ENCODE assay signal across 1 cellular context in the genomic region with DNA sequence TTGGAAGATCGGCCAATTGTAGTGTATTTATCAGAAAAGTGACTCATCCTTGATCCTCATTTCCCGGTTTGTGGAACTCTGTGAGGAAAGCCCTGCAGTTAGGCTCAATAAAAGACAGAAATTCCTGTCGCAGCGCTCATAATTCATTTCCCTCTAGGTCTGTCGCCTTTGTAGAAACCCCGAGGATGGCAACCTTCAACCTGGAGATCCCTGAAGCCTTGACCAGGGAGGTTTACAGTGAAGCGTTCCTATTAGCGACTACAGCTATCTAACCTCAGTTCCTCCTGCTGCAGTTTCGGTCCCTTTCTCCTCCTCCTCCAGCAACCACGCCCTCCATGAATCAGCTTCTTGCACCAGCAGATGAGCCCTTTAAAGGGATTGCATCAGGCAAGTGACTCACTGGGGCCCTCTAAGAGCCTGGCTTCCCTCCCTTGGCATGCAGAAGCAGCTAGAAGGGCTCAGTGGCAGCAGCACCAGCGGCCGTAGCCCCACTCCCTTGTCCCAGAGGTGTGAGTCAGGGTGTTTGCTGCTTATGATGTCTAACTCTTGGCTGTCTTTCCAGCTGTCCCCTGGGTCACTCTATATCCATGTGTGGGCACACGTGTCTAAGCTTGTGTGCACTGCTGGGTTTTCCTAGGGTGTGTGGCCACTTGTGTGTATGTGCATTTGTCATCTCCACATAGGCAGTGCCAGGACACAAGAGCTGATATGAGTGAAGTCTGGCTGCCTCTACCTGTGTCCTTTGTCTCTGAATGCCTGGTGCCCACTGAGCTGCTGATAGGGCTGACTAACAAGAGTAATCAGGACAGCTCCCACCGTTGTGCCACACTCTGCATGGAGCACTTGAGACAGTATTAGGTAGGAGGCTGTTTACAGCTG.
A peak's percentile ranks its signal among the peaks of the same experiment; 100 is the strongest.
TF ChIP-seq lines count a peak whose summit lies in the region.

No MANE protein-coding gene starts in this region.

TF ChIP-seq in HepG2, 621 proteins besides CTCF, POLR2A, EP300 and RAD21 (continued from another document):
- TF ChIP-seq, protein P1, sequence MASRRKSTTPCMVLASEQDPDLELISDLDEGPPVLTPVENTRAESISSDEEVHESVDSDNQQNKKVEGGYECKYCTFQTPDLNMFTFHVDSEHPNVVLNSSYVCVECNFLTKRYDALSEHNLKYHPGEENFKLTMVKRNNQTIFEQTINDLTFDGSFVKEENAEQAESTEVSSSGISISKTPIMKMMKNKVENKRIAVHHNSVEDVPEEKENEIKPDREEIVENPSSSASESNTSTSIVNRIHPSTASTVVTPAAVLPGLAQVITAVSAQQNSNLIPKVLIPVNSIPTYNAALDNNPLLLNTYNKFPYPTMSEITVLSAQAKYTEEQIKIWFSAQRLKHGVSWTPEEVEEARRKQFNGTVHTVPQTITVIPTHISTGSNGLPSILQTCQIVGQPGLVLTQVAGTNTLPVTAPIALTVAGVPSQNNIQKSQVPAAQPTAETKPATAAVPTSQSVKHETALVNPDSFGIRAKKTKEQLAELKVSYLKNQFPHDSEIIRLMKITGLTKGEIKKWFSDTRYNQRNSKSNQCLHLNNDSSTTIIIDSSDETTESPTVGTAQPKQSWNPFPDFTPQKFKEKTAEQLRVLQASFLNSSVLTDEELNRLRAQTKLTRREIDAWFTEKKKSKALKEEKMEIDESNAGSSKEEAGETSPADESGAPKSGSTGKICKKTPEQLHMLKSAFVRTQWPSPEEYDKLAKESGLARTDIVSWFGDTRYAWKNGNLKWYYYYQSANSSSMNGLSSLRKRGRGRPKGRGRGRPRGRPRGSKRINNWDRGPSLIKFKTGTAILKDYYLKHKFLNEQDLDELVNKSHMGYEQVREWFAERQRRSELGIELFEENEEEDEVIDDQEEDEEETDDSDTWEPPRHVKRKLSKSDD (CRISPR knock-in tag; IDR thresholded peaks at IDR 0.05; ENCODE audit: low read depth) = no peak
- TF ChIP-seq, protein P2, sequence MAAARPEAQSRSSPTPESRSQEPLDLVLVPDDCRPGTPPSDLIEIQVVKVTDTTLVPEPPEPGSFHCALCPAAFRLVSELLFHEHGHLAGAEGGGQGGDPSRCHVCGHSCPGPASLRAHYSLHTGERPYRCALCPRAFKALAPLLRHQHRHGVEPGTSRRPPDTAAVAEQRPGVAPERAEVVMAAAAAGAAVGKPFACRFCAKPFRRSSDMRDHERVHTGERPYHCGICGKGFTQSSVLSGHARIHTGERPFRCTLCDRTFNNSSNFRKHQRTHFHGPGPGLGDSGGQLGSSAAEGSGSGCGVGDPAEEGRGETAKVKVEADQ (CRISPR knock-in tag; IDR thresholded peaks at IDR 0.05; ENCODE audit: borderline replicate concordance) = no peak
- peak; percentile 68; the same call in 1 of the 2 replicates for TF ChIP-seq KLF6 (CRISPR knock-in tag; IDR thresholded peaks at IDR 0.05)
- TF ChIP-seq TOPORS (CRISPR knock-in tag; IDR thresholded peaks at IDR 0.05) = no peak
- peak; percentile 45; the same call in 1 of the 2 replicates for TF ChIP-seq ZFP90 (CRISPR knock-in tag; IDR thresholded peaks at IDR 0.05; ENCODE audit: borderline replicate concordance)
- TF ChIP-seq GTF2F1 (IDR thresholded peaks at IDR 0.05; ENCODE audit: low read length) = peak; percentile 65; the same call in 1 of the 2 replicates
- no peak for TF ChIP-seq LCORL (IDR thresholded peaks at IDR 0.05)
- TF ChIP-seq LCORL (CRISPR knock-in tag; IDR thresholded peaks at IDR 0.05) = peak; percentile 62; the same call in 1 of the 2 replicates
- peak; percentile 83; the same call in 2 of the 3 replicates for TF ChIP-seq MXI1 (IDR thresholded peaks at IDR 0.05; ENCODE audit: borderline replicate concordance, low read depth, low read length)
- no peak for TF ChIP-seq CREB1 (IDR thresholded peaks at IDR 0.05)
- peak; percentile 60; the same call in 1 of the 2 replicates for TF ChIP-seq CREB1 (CRISPR knock-in tag; IDR thresholded peaks at IDR 0.05)
- TF ChIP-seq YY1 (IDR thresholded peaks at IDR 0.05; ENCODE audit: insufficient read depth, insufficient replicate concordance, low read depth, low read length) = no peak
- peak; percentile 60 for TF ChIP-seq ELF3 (CRISPR knock-in tag; IDR thresholded peaks at IDR 0.05)
- no peak for TF ChIP-seq NR2F6 (IDR thresholded peaks at IDR 0.05)
- no peak for TF ChIP-seq NR2F6 (CRISPR knock-in tag; IDR thresholded peaks at IDR 0.05)
- TF ChIP-seq RBM39 (IDR thresholded peaks at IDR 0.05; ENCODE audit: low read depth, low read length, poor library complexity, severe bottlenecking) = no peak
- no peak for TF ChIP-seq KDM4B (CRISPR knock-in tag; IDR thresholded peaks at IDR 0.05)
- TF ChIP-seq, protein P3, sequence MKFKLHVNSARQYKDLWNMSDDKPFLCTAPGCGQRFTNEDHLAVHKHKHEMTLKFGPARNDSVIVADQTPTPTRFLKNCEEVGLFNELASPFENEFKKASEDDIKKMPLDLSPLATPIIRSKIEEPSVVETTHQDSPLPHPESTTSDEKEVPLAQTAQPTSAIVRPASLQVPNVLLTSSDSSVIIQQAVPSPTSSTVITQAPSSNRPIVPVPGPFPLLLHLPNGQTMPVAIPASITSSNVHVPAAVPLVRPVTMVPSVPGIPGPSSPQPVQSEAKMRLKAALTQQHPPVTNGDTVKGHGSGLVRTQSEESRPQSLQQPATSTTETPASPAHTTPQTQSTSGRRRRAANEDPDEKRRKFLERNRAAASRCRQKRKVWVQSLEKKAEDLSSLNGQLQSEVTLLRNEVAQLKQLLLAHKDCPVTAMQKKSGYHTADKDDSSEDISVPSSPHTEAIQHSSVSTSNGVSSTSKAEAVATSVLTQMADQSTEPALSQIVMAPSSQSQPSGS (CRISPR knock-in tag; IDR thresholded peaks at IDR 0.05) = 0 out of 2 replicates have a peak, but pooled peaks have one; percentile 19
- peak; percentile 98 for TF ChIP-seq FOSL2 (CRISPR knock-in tag; IDR thresholded peaks at IDR 0.05)
- TF ChIP-seq HES4 (CRISPR knock-in tag; IDR thresholded peaks at IDR 0.05; ENCODE audit: borderline replicate concordance) = no peak
- 0 out of 2 replicates have a peak, but pooled peaks have one; percentile 19 for TF ChIP-seq ZFP36L1 (CRISPR knock-in tag; IDR thresholded peaks at IDR 0.05)
- TF ChIP-seq NCOR1 (IDR thresholded peaks at IDR 0.05; ENCODE audit: borderline replicate concordance, low read length) = peak; percentile 72; the same call in 1 of the 2 replicates
- no peak for TF ChIP-seq ZNF577 (CRISPR knock-in tag; IDR thresholded peaks at IDR 0.05; ENCODE audit: borderline replicate concordance, low read depth)
- no peak for TF ChIP-seq ZNF121 (CRISPR knock-in tag; IDR thresholded peaks at IDR 0.05)
- TF ChIP-seq, protein P4, sequence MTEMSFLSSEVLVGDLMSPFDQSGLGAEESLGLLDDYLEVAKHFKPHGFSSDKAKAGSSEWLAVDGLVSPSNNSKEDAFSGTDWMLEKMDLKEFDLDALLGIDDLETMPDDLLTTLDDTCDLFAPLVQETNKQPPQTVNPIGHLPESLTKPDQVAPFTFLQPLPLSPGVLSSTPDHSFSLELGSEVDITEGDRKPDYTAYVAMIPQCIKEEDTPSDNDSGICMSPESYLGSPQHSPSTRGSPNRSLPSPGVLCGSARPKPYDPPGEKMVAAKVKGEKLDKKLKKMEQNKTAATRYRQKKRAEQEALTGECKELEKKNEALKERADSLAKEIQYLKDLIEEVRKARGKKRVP (CRISPR knock-in tag; IDR thresholded peaks at IDR 0.05) = peak; percentile 86 to 100
- TF ChIP-seq ZNF607 (CRISPR knock-in tag; IDR thresholded peaks at IDR 0.05; ENCODE audit: borderline replicate concordance) = no peak; the same call in 1 of the 2 replicates
- TF ChIP-seq ZNF33B (CRISPR knock-in tag; IDR thresholded peaks at IDR 0.05) = no peak
- TF ChIP-seq JUNB (CRISPR knock-in tag; IDR thresholded peaks at IDR 0.05; ENCODE audit: borderline replicate concordance) = peak; percentile 90
- TF ChIP-seq KDM5B (CRISPR knock-in tag; IDR thresholded peaks at IDR 0.05; ENCODE audit: borderline replicate concordance) = no peak
- peak; percentile 16 for TF ChIP-seq ZNF878 (CRISPR knock-in tag; IDR thresholded peaks at IDR 0.05)
- TF ChIP-seq, protein P5, sequence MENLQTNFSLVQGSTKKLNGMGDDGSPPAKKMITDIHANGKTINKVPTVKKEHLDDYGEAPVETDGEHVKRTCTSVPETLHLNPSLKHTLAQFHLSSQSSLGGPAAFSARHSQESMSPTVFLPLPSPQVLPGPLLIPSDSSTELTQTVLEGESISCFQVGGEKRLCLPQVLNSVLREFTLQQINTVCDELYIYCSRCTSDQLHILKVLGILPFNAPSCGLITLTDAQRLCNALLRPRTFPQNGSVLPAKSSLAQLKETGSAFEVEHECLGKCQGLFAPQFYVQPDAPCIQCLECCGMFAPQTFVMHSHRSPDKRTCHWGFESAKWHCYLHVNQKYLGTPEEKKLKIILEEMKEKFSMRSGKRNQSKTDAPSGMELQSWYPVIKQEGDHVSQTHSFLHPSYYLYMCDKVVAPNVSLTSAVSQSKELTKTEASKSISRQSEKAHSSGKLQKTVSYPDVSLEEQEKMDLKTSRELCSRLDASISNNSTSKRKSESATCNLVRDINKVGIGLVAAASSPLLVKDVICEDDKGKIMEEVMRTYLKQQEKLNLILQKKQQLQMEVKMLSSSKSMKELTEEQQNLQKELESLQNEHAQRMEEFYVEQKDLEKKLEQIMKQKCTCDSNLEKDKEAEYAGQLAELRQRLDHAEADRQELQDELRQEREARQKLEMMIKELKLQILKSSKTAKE (CRISPR knock-in tag; IDR thresholded peaks at IDR 0.05; ENCODE audit: borderline replicate concordance) = no peak; the same call in 1 of the 2 replicates
- peak; percentile 56 for TF ChIP-seq SOX5 (CRISPR knock-in tag; IDR thresholded peaks at IDR 0.05; ENCODE audit: borderline replicate concordance)
- TF ChIP-seq HDAC2 (CRISPR knock-in tag; IDR thresholded peaks at IDR 0.05) = peak; percentile 25; the same call in 1 of the 2 replicates
- TF ChIP-seq, protein P6, sequence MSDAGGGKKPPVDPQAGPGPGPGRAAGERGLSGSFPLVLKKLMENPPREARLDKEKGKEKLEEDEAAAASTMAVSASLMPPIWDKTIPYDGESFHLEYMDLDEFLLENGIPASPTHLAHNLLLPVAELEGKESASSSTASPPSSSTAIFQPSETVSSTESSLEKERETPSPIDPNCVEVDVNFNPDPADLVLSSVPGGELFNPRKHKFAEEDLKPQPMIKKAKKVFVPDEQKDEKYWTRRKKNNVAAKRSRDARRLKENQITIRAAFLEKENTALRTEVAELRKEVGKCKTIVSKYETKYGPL (CRISPR knock-in tag; IDR thresholded peaks at IDR 0.05) = no peak
- 0 out of 2 replicates have a peak, but pooled peaks have one; percentile 6 for TF ChIP-seq SMC3 (IDR thresholded peaks at IDR 0.05; ENCODE audit: low read length)
- TF ChIP-seq ZSCAN20 (CRISPR knock-in tag; IDR thresholded peaks at IDR 0.05; ENCODE audit: borderline replicate concordance) = no peak
- no peak for TF ChIP-seq ZNF777 (CRISPR knock-in tag; IDR thresholded peaks at IDR 0.05)
- TF ChIP-seq, protein P7, sequence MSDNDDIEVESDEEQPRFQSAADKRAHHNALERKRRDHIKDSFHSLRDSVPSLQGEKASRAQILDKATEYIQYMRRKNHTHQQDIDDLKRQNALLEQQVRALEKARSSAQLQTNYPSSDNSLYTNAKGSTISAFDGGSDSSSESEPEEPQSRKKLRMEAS (IDR thresholded peaks at IDR 0.05) = peak; percentile 72
- no peak for TF ChIP-seq SETDB1 (CRISPR knock-in tag; IDR thresholded peaks at IDR 0.05; ENCODE audit: borderline replicate concordance)
- TF ChIP-seq ELF4 (CRISPR knock-in tag; IDR thresholded peaks at IDR 0.05; ENCODE audit: borderline replicate concordance) = 0 out of 2 replicates have a peak, but pooled peaks have one; percentile 39
- no peak for TF ChIP-seq PRMT3 (CRISPR knock-in tag; IDR thresholded peaks at IDR 0.05; ENCODE audit: borderline replicate concordance, low read depth)
- TF ChIP-seq STAG1 (CRISPR knock-in tag; IDR thresholded peaks at IDR 0.05) = no peak
